Comparison of ENCODE assay signal across 13 cellular contexts in the genomic region with DNA sequence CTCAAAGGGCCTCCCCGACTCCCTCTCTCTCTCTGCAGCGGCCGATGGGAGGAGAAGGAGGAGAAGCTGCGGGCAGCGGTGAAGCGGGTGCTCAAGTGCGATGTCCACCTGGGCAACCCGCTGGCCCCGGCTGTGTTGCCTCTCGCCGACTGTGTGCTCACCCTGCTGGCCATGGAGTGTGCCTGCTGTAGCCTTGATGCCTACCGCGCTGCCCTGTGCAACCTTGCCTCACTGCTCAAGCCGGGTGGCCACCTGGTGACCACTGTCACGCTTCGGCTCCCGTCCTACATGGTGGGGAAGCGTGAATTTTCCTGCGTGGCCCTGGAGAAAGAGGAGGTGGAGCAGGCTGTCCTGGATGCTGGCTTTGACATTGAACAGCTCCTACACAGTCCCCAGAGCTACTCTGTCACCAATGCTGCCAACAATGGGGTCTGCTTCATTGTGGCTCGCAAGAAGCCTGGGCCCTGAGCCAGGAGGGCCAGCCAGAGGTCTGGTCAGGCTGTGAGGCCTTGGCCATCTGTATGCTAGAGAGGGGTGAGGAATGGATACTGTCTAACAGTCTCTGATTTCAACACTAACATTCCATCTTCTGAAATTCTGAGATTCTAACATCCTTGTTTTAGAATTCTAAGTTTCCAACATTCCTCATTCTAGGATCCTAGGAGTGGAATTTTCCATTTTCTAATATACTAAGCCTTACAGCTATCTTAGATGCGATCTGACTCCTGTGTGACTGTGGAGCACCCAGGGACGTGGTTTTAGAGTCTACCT. TPM values are rescaled to one million over a fixed set of nuclear protein-coding genes. Genes with fewer than 3 reads are reported as not detected.
DNase-seq lines count a peak whose midpoint lies in the region; ATAC-seq and TF ChIP-seq lines count a peak whose summit lies in the region.
"Had no signal": no experiment of that assay in that cellular context is flagged by ENCODE, and none has a peak within 500 bp of the region (broad histone marks: within the 10 kb centered on the region; RNA-seq: fewer than 3 reads in every experiment).

No MANE protein-coding gene starts in this region.

- H4K20me1 ChIP-seq in neural progenitor cell (ENCODE audit: low read depth) (no peaks in the 10 kb centered on the region), hepatocyte (ENCODE audit: insufficient read depth, poor library complexity, severe bottlenecking) (no peaks in the 10 kb centered on the region)
- H4K20me1 ChIP-seq: BLaER1 treated with 17β-estradiol and CSF1 and Interleukin-3, amounts not matched to agents 10 nM and 100 nM had no signal

- in situ Hi-C loops in gastrocnemius medialis (cut with MboI; ENCODE audit: low sequenced_read_pairs in 4 of 4), result no loop called here

- H3F3A ChIP-seq in neural progenitor cell (ENCODE audit: low read depth), result no peaks in the 10 kb centered on the region

- H3K9ac ChIP-seq in neural progenitor cell, result no peak overlapping the region
- H3K9ac ChIP-seq: BLaER1 treated with 17β-estradiol and CSF1 and Interleukin-3, amounts not matched to agents 10 nM and 100 nM had no signal

- no peaks in the 10 kb centered on the region for H3K9me2 ChIP-seq in hepatocyte (replicated peaks; ENCODE audit: insufficient read depth)

- intact Hi-C loops in right cardiac atrium (cut with DNase I), result no loop called here
- intact Hi-C loops in gastrocnemius medialis (cut with DNase I; ENCODE audit: low total_unique reads), result no loop called here

- H3K36me3 Mint-ChIP-seq in neural progenitor cell, result no peaks in the 10 kb centered on the region

- H3K27me3 Mint-ChIP-seq in neural progenitor cell (ENCODE audit: insufficient read depth, low read depth), result peaks cover 12% of the 10 kb centered on the region

- H3K4me1 Mint-ChIP-seq in neural progenitor cell, result peaks cover 7% of the 10 kb centered on the region
- H3K4me1 Mint-ChIP-seq: activated CD4-positive, alpha-beta memory T cell treated with anti-CD3 and anti-CD28 coated beads, Interleukin-2, amount 10 ng/mL, durations not matched to agents 7 days and 5 days had no signal

- H3K27me3 ChIP-seq in H7 (ENCODE audit: control insufficient read depth, insufficient read depth, low read length), result no peaks in the 10 kb centered on the region
- H3K27me3 ChIP-seq in right cardiac atrium (ENCODE audit: control insufficient read depth, insufficient read depth), result no peaks in the 10 kb centered on the region
- no peaks in the 10 kb centered on the region for H3K27me3 ChIP-seq in gastrocnemius medialis
- no peaks in the 10 kb centered on the region for H3K27me3 ChIP-seq in neural progenitor cell
- no peaks in the 10 kb centered on the region for H3K27me3 ChIP-seq in hepatocyte
- H3K27me3 ChIP-seq: BLaER1 treated with 17β-estradiol and CSF1 and Interleukin-3, amounts not matched to agents 10 nM and 100 nM had no signal

- H3K9me3 Mint-ChIP-seq in neural progenitor cell, result peaks cover 1% of the 10 kb centered on the region
- H3K9me3 Mint-ChIP-seq: activated CD4-positive, alpha-beta memory T cell treated with anti-CD3 and anti-CD28 coated beads, Interleukin-2, amount 10 ng/mL, durations not matched to agents 7 days and 5 days; T-helper 2 cell treated with Interferon-gamma antibody and Interleukin-4, amounts not matched to agents 5 μg/mL and 100 μg/mL, for 36 hours had no signal

- no peaks in the 10 kb centered on the region for H3K9me3 ChIP-seq in right cardiac atrium (ENCODE audit: control insufficient read depth, low read length)
- no peaks in the 10 kb centered on the region for H3K9me3 ChIP-seq in gastrocnemius medialis
- no peaks in the 10 kb centered on the region for H3K9me3 ChIP-seq in neural progenitor cell (ENCODE audit: low read depth)
- H3K9me3 ChIP-seq in hepatocyte (ENCODE audit: low read depth), result no peaks in the 10 kb centered on the region

- H3K36me3 ChIP-seq in H7 (replicated peaks; ENCODE audit: control insufficient read depth, insufficient read depth, low read length) (no peaks in the 10 kb centered on the region), gastrocnemius medialis (no peaks in the 10 kb centered on the region), neural progenitor cell (no peaks in the 10 kb centered on the region), hepatocyte (replicated peaks; ENCODE audit: insufficient read depth, low read depth) (no peaks in the 10 kb centered on the region)
- H3K36me3 ChIP-seq: BLaER1 treated with 17β-estradiol and CSF1 and Interleukin-3, amounts not matched to agents 10 nM and 100 nM had no signal

- WGBS in right cardiac atrium, result 29% methylated on average over 20 of the region's 22 CpGs
- 91% methylated on average over 22 of the region's 22 CpGs for WGBS in hepatocyte (ENCODE audit: low lambda C conversion rate, missing lambda C conversion rate)

- H2AFZ ChIP-seq in neural progenitor cell (replicated peaks) (no peak overlapping the region), hepatocyte (no peak overlapping the region)
- H2AFZ ChIP-seq: PC-9 had no signal

- no peak overlapping the region for H3K4me3 ChIP-seq in H7 (ENCODE audit: insufficient read depth, low read depth, low read length)
- H3K4me3 ChIP-seq in right cardiac atrium (ENCODE audit: low read length), result peak overlapping the region; percentile 55
- no peak overlapping the region for H3K4me3 ChIP-seq in gastrocnemius medialis
- H3K4me3 ChIP-seq in neural progenitor cell, result no peak overlapping the region
- no peak overlapping the region for H3K4me3 ChIP-seq in hepatocyte
- H3K4me3 ChIP-seq: BLaER1 treated with 17β-estradiol and CSF1 and Interleukin-3, amounts not matched to agents 10 nM and 100 nM; dorsolateral prefrontal cortex; PC-9 had no signal

- TF ChIP-seq CTCF in gastrocnemius medialis (IDR thresholded peaks at IDR 0.05 in 4 of 5, conservative IDR thresholded peaks at IDR 0.05 in 1 of 5) (no peak), neural progenitor cell (IDR thresholded peaks at IDR 0.05) (no peak), hepatocyte (IDR thresholded peaks at IDR 0.05; ENCODE audit: poor library complexity) (no peak)

- H3K4me3 Mint-ChIP-seq in neural progenitor cell, result no peak overlapping the region
- H3K4me3 Mint-ChIP-seq: activated CD4-positive, alpha-beta memory T cell treated with anti-CD3 and anti-CD28 coated beads, Interleukin-2, amount 10 ng/mL, durations not matched to agents 7 days and 5 days; T-helper 2 cell treated with Interferon-gamma antibody and Interleukin-4, amounts not matched to agents 5 μg/mL and 100 μg/mL, for 36 hours had no signal

- peak overlapping the region; percentile 8 for H3K27ac ChIP-seq in caudate nucleus (ENCODE audit: low read depth, low read length)
- H3K27ac ChIP-seq in right cardiac atrium (ENCODE audit: low read length), result peak overlapping the region; percentile 61
- H3K27ac ChIP-seq in gastrocnemius medialis, result peak overlapping the region; percentile 16 to 64 (median 36)
- no peak overlapping the region for H3K27ac ChIP-seq in neural progenitor cell
- no peak overlapping the region for H3K27ac ChIP-seq in hepatocyte
- H3K27ac ChIP-seq: BLaER1 treated with 17β-estradiol and CSF1 and Interleukin-3, amounts not matched to agents 10 nM and 100 nM; PC-9 had no signal

- H3K79me2 ChIP-seq in neural progenitor cell (ENCODE audit: low read depth) (no peaks in the 10 kb centered on the region), hepatocyte (no peaks in the 10 kb centered on the region)

- no peak overlapping the region for H3K27ac Mint-ChIP-seq in neural progenitor cell
- H3K27ac Mint-ChIP-seq: activated CD4-positive, alpha-beta memory T cell treated with anti-CD3 and anti-CD28 coated beads, Interleukin-2, amount 10 ng/mL, durations not matched to agents 7 days and 5 days; T-helper 2 cell treated with Interferon-gamma antibody and Interleukin-4, amounts not matched to agents 5 μg/mL and 100 μg/mL, for 36 hours had no signal

- ATAC-seq in right cardiac atrium, result peak; percentile 51 to 73
- no peak for ATAC-seq in gastrocnemius medialis
- no peak for ATAC-seq in HG03108 (IDR thresholded peaks at IDR 0.05; ENCODE audit: unreplicated experiment)

- DNase-seq in H7, result peak; percentile 59
- peak in 28 of 61 donors; percentile 5 to 71 (median 24) for DNase-seq in caudate nucleus (lab: John Stamatoyannopoulos, UW)
- peak; percentile 88 to 97 (median 94) for DNase-seq in right cardiac atrium
- peak in 1 of 2 donors; percentile 33 for DNase-seq in gastrocnemius medialis
- DNase-seq in neural progenitor cell (ENCODE audit: low spot score), result no peak
- no peak for DNase-seq in D341Med (ENCODE audit: low spot score)
- DNase-seq in hepatocyte (ENCODE audit: low spot score), result no peak
- DNase-seq: activated CD4-positive, alpha-beta memory T cell treated with anti-CD3 and anti-CD28 coated beads, Interleukin-2, amount 10 ng/mL, durations not matched to agents 7 days and 5 days; PC-9 had no signal

- H3K4me1 ChIP-seq in right cardiac atrium (ENCODE audit: control insufficient read depth, insufficient read depth, low read length), result peaks cover 7% of the 10 kb centered on the region
- peaks cover 48% of the 10 kb centered on the region in 2 donors for H3K4me1 ChIP-seq in gastrocnemius medialis
- no peaks in the 10 kb centered on the region for H3K4me1 ChIP-seq in neural progenitor cell
- H3K4me1 ChIP-seq in hepatocyte (ENCODE audit: insufficient read depth), result peaks cover 11% of the 10 kb centered on the region
- H3K4me1 ChIP-seq: BLaER1 treated with 17β-estradiol and CSF1 and Interleukin-3, amounts not matched to agents 10 nM and 100 nM had no signal

- TF ChIP-seq POLR2A in gastrocnemius medialis (IDR thresholded peaks at IDR 0.05), result no peak

- H3K4me2 ChIP-seq in neural progenitor cell (no peak overlapping the region), hepatocyte (no peak overlapping the region)
- H3K4me2 ChIP-seq: BLaER1 treated with 17β-estradiol and CSF1 and Interleukin-3, amounts not matched to agents 10 nM and 100 nM; PC-9 had no signal

RNA-seq across cellular contexts. Expression of gene INMT, which starts 3.6 kb away (rescaled TPM):
- total RNA-seq in H7 (2014; rRNA removed; shearing (Covaris generic)), result 1.0 and 3.9 TPM in 2 replicates
- total RNA-seq in right cardiac atrium (100 to 1,000 TPM in 3 of 4 donors, 10 to 100 TPM in 1; 87.9 to 180 (median 126) TPM), gastrocnemius medialis (1 to 10 TPM; 1.9 to 8.6 (median 5.5) TPM), neural progenitor cell (ENCODE audit: low replicate concordance) (5.0 and 7.8 TPM in 2 replicates), hepatocyte (18.1 and 18.4 TPM in 2 replicates)
- polyA plus RNA-seq in right cardiac atrium (103 TPM), hepatocyte (17.4 and 22.0 TPM in 2 replicates)
- total RNA-seq: PC-9 had no signal

RNA-seq across cellular contexts. Expression of gene MINDY4, which starts 15.6 kb away (rescaled TPM):
- 1.4 and 2.0 TPM in 2 replicates for total RNA-seq in H7 (2014; rRNA removed; shearing (Covaris generic))
- total RNA-seq in right cardiac atrium (1 to 10 TPM; 4.0 to 6.0 (median 5.6) TPM), gastrocnemius medialis (1 to 10 TPM; 1.4 to 4.3 (median 3.0) TPM), neural progenitor cell (ENCODE audit: low replicate concordance) (5.2 and 5.9 TPM in 2 replicates), hepatocyte (3.1 and 6.3 TPM in 2 replicates)
- polyA plus RNA-seq in right cardiac atrium (2.3 TPM), hepatocyte (4.4 and 5.2 TPM in 2 replicates)

Comparison
In these comparisons a context has a peak if more than half of its experiments do, and no peak if none do; other contexts are left out.
1. DNase-seq: peak in H7 (single experiment) and right cardiac atrium (3 of 3); none in neural progenitor cell (single experiment), D341Med (single experiment) and hepatocyte (single experiment).
2. H3K27ac ChIP-seq: peak in caudate nucleus (single experiment), right cardiac atrium (single experiment) and gastrocnemius medialis (4 of 4); none in neural progenitor cell (single experiment) and hepatocyte (single experiment).
3. ATAC-seq: peak in right cardiac atrium (2 of 2); none in gastrocnemius medialis (0 of 2) and HG03108 (single experiment).